ENCODE assay signal across 9 cellular contexts in genomic region chr2:109260886-109261700, GRCh38.
DNase-seq lines count a peak whose midpoint lies in the region; ATAC-seq lines count a peak whose summit lies in the region.
"Had no signal": no experiment of that assay in that cellular context is flagged by ENCODE, and none has a peak within 500 bp of the region (broad histone marks: within the 10 kb centered on the region; RNA-seq: fewer than 3 reads in every experiment).

No MANE protein-coding gene starts in this region.

- no peak for ATAC-seq in sciatic nerve

- H3K36me3 Mint-ChIP-seq in activated CD4-positive, alpha-beta memory T cell treated with anti-CD3 and anti-CD28 coated beads for 36 hours, result no peaks in the 10 kb centered on the region

- CTCF ChIA-PET in activated CD4-positive, alpha-beta memory T cell treated with anti-CD3 and anti-CD28 coated beads for 36 hours (lab: Charles Lee), result no interaction called here

- intact Hi-C loops in sciatic nerve (cut with DNase I), result no loop called here
- intact Hi-C loops in activated CD4-positive, alpha-beta memory T cell treated with anti-CD3 and anti-CD28 coated beads for 36 hours (cut with micrococcal nuclease), result no loop called here

- POLR2A ChIA-PET in activated CD4-positive, alpha-beta memory T cell treated with anti-CD3 and anti-CD28 coated beads for 36 hours (lab: Charles Lee), result no interaction called here

- H3K9me3 Mint-ChIP-seq in activated CD4-positive, alpha-beta memory T cell treated with anti-CD3 and anti-CD28 coated beads for 36 hours, result no peaks in the 10 kb centered on the region

- H3K27ac Mint-ChIP-seq in activated CD4-positive, alpha-beta memory T cell treated with anti-CD3 and anti-CD28 coated beads for 36 hours, result no peak overlapping the region

- H3K4me3 Mint-ChIP-seq in activated CD4-positive, alpha-beta memory T cell treated with anti-CD3 and anti-CD28 coated beads for 36 hours, result no peak overlapping the region

- H3K27me3 Mint-ChIP-seq in activated CD4-positive, alpha-beta memory T cell treated with anti-CD3 and anti-CD28 coated beads for 36 hours, result peaks cover 3% of the 10 kb centered on the region

- DNase-seq in NOMO-1 treated with dmso at 0.1 percent for 144 hours (lab: John Stamatoyannopoulos, UW; ENCODE audit: unreplicated experiment) (peak; percentile 1), NOMO-1 treated with DMSO at 0.1 percent for 48 hours (lab: John Stamatoyannopoulos, UW; ENCODE audit: unreplicated experiment) (no peak), NCI-H187 (lab: John Stamatoyannopoulos, UW) (peak; percentile 34 to 53), cerebellar cortex (ENCODE audit: low spot score) (peak; percentile 33), sciatic nerve (ENCODE audit: low spot score) (peak; percentile 14), T-helper 2 cell (no peak), midbrain (lab: John Stamatoyannopoulos, UW) (no peak)
- DNase-seq in activated CD4-positive, alpha-beta memory T cell treated with anti-CD3 and anti-CD28 coated beads for 36 hours, result no peak
- DNase-seq: NCI-H446 had no signal

- no peaks in the 10 kb centered on the region for H3K4me1 Mint-ChIP-seq in activated CD4-positive, alpha-beta memory T cell treated with anti-CD3 and anti-CD28 coated beads for 36 hours (ENCODE audit: low read depth)

Comparison
In these comparisons a context has a peak if more than half of its experiments do, and no peak if none do; other contexts are left out.
1. DNase-seq: peak in NOMO-1 treated with dmso at 0.1 percent for 144 hours (single experiment), NCI-H187 (2 of 2), cerebellar cortex (single experiment) and sciatic nerve (single experiment); none in NOMO-1 treated with DMSO at 0.1 percent for 48 hours (single experiment), activated CD4-positive, alpha-beta memory T cell treated with anti-CD3 and anti-CD28 coated beads for 36 hours (single experiment), T-helper 2 cell (0 of 5) and midbrain (single experiment).